9 cellular contexts compared by ENCODE assay signal in the genomic region with DNA sequence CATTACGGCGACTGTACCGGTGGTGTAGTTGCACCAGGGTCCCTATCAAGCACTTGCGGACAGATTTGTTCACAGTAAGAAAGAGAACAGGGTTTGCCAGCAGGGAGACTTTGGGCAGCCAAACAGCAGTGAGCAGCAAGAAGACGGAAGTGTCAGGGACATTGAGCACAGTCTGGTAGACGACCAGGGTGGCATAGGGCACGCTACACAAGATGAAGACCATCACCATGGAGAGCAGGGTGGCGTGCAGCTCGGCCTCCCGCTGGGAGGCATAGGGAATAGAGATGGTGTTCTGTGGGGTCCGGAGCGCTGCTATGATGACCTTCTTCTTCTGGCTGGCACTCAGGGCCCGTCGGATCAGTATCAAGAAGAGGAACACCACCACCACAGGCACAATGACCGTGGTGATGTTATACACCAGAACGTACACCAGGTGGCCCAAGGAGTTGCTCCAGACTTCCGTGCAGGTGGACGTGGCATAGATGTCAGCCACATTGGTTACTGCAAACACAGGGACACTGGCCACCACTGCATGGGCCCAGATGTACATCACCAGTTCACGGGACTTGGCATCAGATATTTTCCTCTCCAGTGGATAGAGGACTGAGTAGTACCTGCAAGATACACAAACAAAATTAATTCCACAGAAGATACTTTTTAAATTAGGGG. TPM values are rescaled to one million over a fixed set of nuclear protein-coding genes. Genes with fewer than 3 reads are reported as not detected.
DNase-seq lines count a peak whose midpoint lies in the region; ATAC-seq, FAIRE-seq and TF ChIP-seq lines count a peak whose summit lies in the region.
"Had no signal": no experiment of that assay in that cellular context is flagged by ENCODE, and none has a peak within 500 bp of the region (broad histone marks: within the 10 kb centered on the region; RNA-seq: fewer than 3 reads in every experiment).

No MANE protein-coding gene starts in this region.

- no peaks in the 10 kb centered on the region for H3K4me1 Mint-ChIP-seq in nephron progenitor cell

- peaks cover 6% of the 10 kb centered on the region for H3K27me3 Mint-ChIP-seq in nephron progenitor cell (ENCODE audit: low read depth, poor library complexity)

- CTCF ChIA-PET in BJ (lab: Yijun Ruan, JAX) = interaction anchor here (1.0 kb wide), 1 partner anchor 8 kb away, joined by 3 read pairs; no protein-coding TSS in a partner anchor

- H3K27me3 ChIP-seq in BJ (ENCODE audit: control insufficient read depth, insufficient read depth, low read length) = no peaks in the 10 kb centered on the region

- no peak overlapping the region for H3K27ac Mint-ChIP-seq in nephron progenitor cell

- no peak for FAIRE-seq in HTR-8/SVneo (lab: Jason Lieb, UNC)

- in situ Hi-C loops in GM13977 (cut with MboI; ENCODE audit: low pct_unique_long_range_greater_than_20kb, low sequenced_read_pairs, unreplicated experiment) = no loop called here
- in situ Hi-C loops in astrocyte of the cerebellum (cut with HindIII; ENCODE audit: low sequenced_read_pairs) = no loop called here

- DNase-seq in BJ (ENCODE audit: low read depth) (no peak), GM13977 (ENCODE audit: low spot score) (peak; percentile 48), HTR-8/SVneo (ENCODE audit: insufficient read length, low spot score) (peak; percentile 28), astrocyte of the cerebellum (ENCODE audit: low read depth) (no peak), nephron progenitor cell (peak; percentile 20), NCI-H187 treated with DMSO at 0.1 percent for 48 hours (lab: John Stamatoyannopoulos, UW) (no peak)

- H3K36me3 Mint-ChIP-seq in nephron progenitor cell (ENCODE audit: low read depth) = no peaks in the 10 kb centered on the region
- H3K36me3 Mint-ChIP-seq: IgD-negative memory B cell had no signal

- TF ChIP-seq CTCF in BJ (IDR thresholded peaks at IDR 0.05; ENCODE audit: insufficient read depth, low read depth, low read length) (peak; percentile 37), GM13977 (IDR thresholded peaks at IDR 0.05; ENCODE audit: extremely low read depth, insufficient read depth, missing control alignments) (peak; percentile 63), astrocyte of the cerebellum (IDR thresholded peaks at IDR 0.05; ENCODE audit: low read depth, low read length, missing control alignments) (peak; percentile 55), nephron progenitor cell (IDR thresholded peaks at IDR 0.05) (peak; percentile 31)

- no peak overlapping the region for H3K4me3 Mint-ChIP-seq in nephron progenitor cell
- H3K4me3 Mint-ChIP-seq: IgD-negative memory B cell had no signal

- POLR2A ChIA-PET in BJ (lab: Charles Lee) = no interaction called here

- H3K4me3 ChIP-seq in BJ (ENCODE audit: low read depth, low read length) = no peak overlapping the region
- H3K4me3 ChIP-seq in astrocyte of the cerebellum (ENCODE audit: low read depth, low read length) = no peak overlapping the region

- ATAC-seq in HG03432 (IDR thresholded peaks at IDR 0.05; ENCODE audit: unreplicated experiment) (no peak), HG03135 (IDR thresholded peaks at IDR 0.05; ENCODE audit: unreplicated experiment) (no peak)

- peaks cover 30% of the 10 kb centered on the region for H3K36me3 ChIP-seq in BJ (ENCODE audit: control insufficient read depth, insufficient read depth, low read length)

- no peaks in the 10 kb centered on the region for H3K9me3 Mint-ChIP-seq in nephron progenitor cell
- H3K9me3 Mint-ChIP-seq: IgD-negative memory B cell had no signal

RNA-seq across cellular contexts. Expression of a gene that starts 19.1 kb away (rescaled TPM):
- polyA plus RNA-seq in BJ (2011; rRNA removed) = 0.22 and 0.65 TPM in 2 replicates
- 0.43 and 0.82 TPM in 2 replicates for polyA minus RNA-seq in BJ (2011; rRNA and poly(A)+ RNA removed)

Comparison
In these comparisons a context has a peak if more than half of its experiments do, and no peak if none do; other contexts are left out.
1. DNase-seq: peak in GM13977 (single experiment), HTR-8/SVneo (single experiment) and nephron progenitor cell (single experiment); none in BJ (single experiment), astrocyte of the cerebellum (single experiment) and NCI-H187 treated with DMSO at 0.1 percent for 48 hours (single experiment).
2. Peak in every context shown above with its lines, with median percentiles within 50 percentile points of each other: CTCF ChIP-seq.